Comparison of ENCODE assay signal across 20 cellular contexts in the genomic region with DNA sequence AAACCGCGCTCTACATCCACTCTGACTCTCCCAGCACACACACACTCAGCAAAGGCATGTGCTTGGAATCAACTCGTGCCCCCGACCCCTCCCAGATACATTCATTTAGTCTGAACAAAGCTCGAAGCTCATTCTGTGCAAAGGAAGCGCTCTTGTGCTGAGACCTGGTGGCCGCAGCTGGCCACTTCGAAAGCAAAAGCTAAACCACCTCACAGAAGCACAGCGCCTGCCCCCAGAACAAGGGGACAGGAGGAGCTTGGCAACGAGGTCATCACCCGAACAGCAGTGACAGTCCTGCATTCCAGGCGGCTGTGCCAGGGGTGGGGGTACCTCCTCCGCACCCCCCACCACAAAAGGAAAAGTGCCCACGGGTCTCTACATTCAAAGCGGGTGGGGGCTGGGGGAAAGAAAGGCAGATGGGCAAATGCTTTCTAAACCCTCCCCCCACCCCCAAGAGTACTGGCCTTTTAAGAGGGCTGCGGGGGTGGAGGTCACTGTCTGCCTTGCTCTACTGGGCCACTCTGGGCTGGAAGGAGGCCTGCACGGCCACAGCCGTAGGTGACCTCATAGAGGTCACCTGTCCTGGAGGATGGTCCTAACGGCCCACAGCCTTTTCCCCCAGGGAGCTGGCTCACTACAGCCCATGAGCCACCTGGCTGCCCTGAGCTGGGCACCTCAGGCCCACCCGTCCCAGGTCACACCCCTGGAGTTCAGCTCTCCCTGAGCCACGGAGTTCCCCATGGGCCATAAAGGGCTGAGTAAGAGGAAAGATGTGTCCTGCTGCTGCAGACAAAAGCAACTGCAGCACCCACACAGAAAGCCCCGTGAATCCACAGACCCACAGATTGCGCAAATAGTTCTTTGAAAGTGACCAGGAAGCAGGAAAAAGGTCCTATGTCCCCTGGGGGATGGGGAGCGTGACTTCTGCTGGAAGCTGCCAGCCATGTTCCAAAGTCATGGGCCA. TPM values are rescaled to one million over a fixed set of nuclear protein-coding genes. Genes with fewer than 3 reads are reported as not detected.
DNase-seq lines count a peak whose midpoint lies in the region; ATAC-seq, FAIRE-seq and TF ChIP-seq lines count a peak whose summit lies in the region.
"Had no signal": no experiment of that assay in that cellular context is flagged by ENCODE, and none has a peak within 500 bp of the region (broad histone marks: within the 10 kb centered on the region; RNA-seq: fewer than 3 reads in every experiment).

No MANE protein-coding gene starts in this region.

- POLR2A ChIA-PET in A549 (lab: Yijun Ruan, JAX), result interaction anchor here (1.3 kb wide), 1 partner anchor 189 kb away, joined by 4 read pairs; a partner anchor contains a TSS

- H3K27ac Mint-ChIP-seq in endodermal cell (no peak overlapping the region), naive B cell (peak overlapping the region in 4 of 6 donors; percentile 27 to 71 (median 47)), progenitor cell of endocrine pancreas (no peak overlapping the region)
- H3K27ac Mint-ChIP-seq: activated naive CD8-positive, alpha-beta T cell treated with anti-CD3 and anti-CD28 coated beads, Interleukin-2, amount 50 U/mL, for 24 hours; HFFc6; memory B cell had no signal

- no peaks in the 10 kb centered on the region for H3K36me3 ChIP-seq in endodermal cell (ENCODE audit: control insufficient read depth, insufficient read depth, low read length)

- H3K27me3 Mint-ChIP-seq in endodermal cell (ENCODE audit: insufficient read depth), result peaks cover 2% of the 10 kb centered on the region
- H3K27me3 Mint-ChIP-seq in naive B cell, result no peaks in the 10 kb centered on the region
- peaks cover 7% of the 10 kb centered on the region for H3K27me3 Mint-ChIP-seq in progenitor cell of endocrine pancreas
- H3K27me3 Mint-ChIP-seq: activated naive CD8-positive, alpha-beta T cell treated with anti-CD3 and anti-CD28 coated beads, Interleukin-2, amount 50 U/mL, for 24 hours; memory B cell had no signal

- H3K9me3 ChIP-seq in A549 (no peaks in the 10 kb centered on the region), endodermal cell (ENCODE audit: control insufficient read depth, low read length) (no peaks in the 10 kb centered on the region)
- H3K9me3 ChIP-seq: upper lobe of left lung had no signal

- TF ChIP-seq CTCF in A549 (IDR thresholded peaks at IDR 0.05), result no peak
- TF ChIP-seq CTCF in endodermal cell (conservative IDR thresholded peaks at IDR 0.05), result no peak
- TF ChIP-seq CTCF in GM20000 (IDR thresholded peaks at IDR 0.05; ENCODE audit: extremely low read depth, missing control alignments), result no peak
- no peak for TF ChIP-seq CTCF in progenitor cell of endocrine pancreas (IDR thresholded peaks at IDR 0.05; ENCODE audit: unreplicated experiment)

- no peak overlapping the region for H3K4me2 ChIP-seq in A549

- FAIRE-seq in A549 (lab: Jason Lieb, UNC), result no peak
- FAIRE-seq: GM12891, TTC549 had no signal

- ATAC-seq in A549 (no peak), naive B cell (ENCODE audit: low read depth in 2 of 2) (no peak), GM21786 (IDR thresholded peaks at IDR 0.05; ENCODE audit: unreplicated experiment) (no peak)
- ATAC-seq: activated naive CD8-positive, alpha-beta T cell treated with anti-CD3 and anti-CD28 coated beads, Interleukin-2, amount 50 U/mL, for 24 hours had no signal

- no peak for TF ChIP-seq RAD21 in A549 (conservative IDR thresholded peaks at IDR 0.05 in 1 of 2, IDR thresholded peaks at IDR 0.05 in 1 of 2)

- H3K9ac ChIP-seq in endodermal cell (ENCODE audit: extremely low read depth, low read length, poor library complexity, severe bottlenecking), result no peak overlapping the region

- H3K4me1 ChIP-seq in A549, result 0 out of 3 replicates have a peak, but pooled peaks cover 9% of the 10 kb centered on the region
- H3K4me1 ChIP-seq in endodermal cell (ENCODE audit: control insufficient read depth, insufficient read depth, low read length), result peaks cover 9% of the 10 kb centered on the region

- peaks cover 20% of the 10 kb centered on the region for H3K4me1 Mint-ChIP-seq in endodermal cell
- peaks cover 1 to 12% (median 3%) of the 10 kb centered on the region in 3 donors for H3K4me1 Mint-ChIP-seq in naive B cell
- H3K4me1 Mint-ChIP-seq in progenitor cell of endocrine pancreas (ENCODE audit: low read depth), result peaks cover 9% of the 10 kb centered on the region

- H3K36me3 Mint-ChIP-seq in endodermal cell (ENCODE audit: low read depth) (no peaks in the 10 kb centered on the region), naive B cell (peaks cover 8 to 15% of the 10 kb centered on the region in 2 donors), progenitor cell of endocrine pancreas (ENCODE audit: insufficient read depth) (no peaks in the 10 kb centered on the region)

- no peak for DNase-seq in A549 (ENCODE audit: low read depth in 1 of 2, low spot score in 1 of 2)
- peak; percentile 23 for DNase-seq in NCI-H2227 treated with DMSO at 0.1 percent for 48 hours (lab: John Stamatoyannopoulos, UW)
- DNase-seq in endodermal cell, result peak; percentile 59
- no peak for DNase-seq in naive B cell
- no peak for DNase-seq in GM20000 (ENCODE audit: low spot score)
- no peak for DNase-seq in progenitor cell of endocrine pancreas (ENCODE audit: low spot score, unreplicated experiment)
- DNase-seq in NCI-H1436 treated with DMSO at 0.1 percent for 48 hours (lab: John Stamatoyannopoulos, UW), result no peak
- DNase-seq: activated naive CD8-positive, alpha-beta T cell treated with anti-CD3 and anti-CD28 coated beads, Interleukin-2, amount 50 U/mL, for 24 hours; DMS 273 treated with DMSO at 0.1 percent for 48 hours; HFFc6 had no signal

- no peak for TF ChIP-seq EP300 in A549 (IDR thresholded peaks at IDR 0.05)

- CTCF ChIA-PET in A549 (lab: Yijun Ruan, JAX), result interaction anchor here (1.0 to 1.5 kb wide), 5 partner anchors 8 to 262 kb away, joined by 3 to 5 read pairs (median 3); no protein-coding TSS in a partner anchor

- no peak for TF ChIP-seq POLR2A in A549 (IDR thresholded peaks at IDR 0.05; ENCODE audit: low read length)

- H3K4me3 Mint-ChIP-seq in endodermal cell, result no peak overlapping the region
- H3K4me3 Mint-ChIP-seq in naive B cell, result no peak overlapping the region
- no peak overlapping the region for H3K4me3 Mint-ChIP-seq in progenitor cell of endocrine pancreas (ENCODE audit: low read depth)
- H3K4me3 Mint-ChIP-seq: activated naive CD8-positive, alpha-beta T cell treated with anti-CD3 and anti-CD28 coated beads, Interleukin-2, amount 50 U/mL, for 24 hours; HFFc6; memory B cell had no signal

- H3K9me3 Mint-ChIP-seq in endodermal cell, result peaks cover 2% of the 10 kb centered on the region
- H3K9me3 Mint-ChIP-seq in naive B cell, result no peaks in the 10 kb centered on the region
- H3K9me3 Mint-ChIP-seq in progenitor cell of endocrine pancreas (ENCODE audit: low read depth), result no peaks in the 10 kb centered on the region
- H3K9me3 Mint-ChIP-seq: activated naive CD8-positive, alpha-beta T cell treated with anti-CD3 and anti-CD28 coated beads, Interleukin-2, amount 50 U/mL, for 24 hours; HFFc6 had no signal

- WGBS in A549 (ENCODE audit: missing lambda C conversion rate), result 72% methylated on average over 22 of the region's 24 CpGs
- 68 to 71% methylated on average over 12 to 24 of the region's 24 CpGs for WGBS in endodermal cell (ENCODE audit: insufficient coverage in 1 of 2, insufficient read length in 1 of 2), 2 experiments

- H3K27ac ChIP-seq in A549 (no peak overlapping the region), endodermal cell (ENCODE audit: low read depth, low read length) (peak overlapping the region; percentile 76)
- H3K27ac ChIP-seq: RWPE1 had no signal

- H3K27me3 ChIP-seq in endodermal cell (ENCODE audit: control insufficient read depth, insufficient read depth, low read length, poor library complexity, severe bottlenecking), result no peaks in the 10 kb centered on the region
- H3K27me3 ChIP-seq: dorsolateral prefrontal cortex, upper lobe of left lung had no signal

- no peak overlapping the region for H3K4me3 ChIP-seq in A549
- H3K4me3 ChIP-seq in endodermal cell (ENCODE audit: low read length), result no peak overlapping the region
- H3K4me3 ChIP-seq: dorsolateral prefrontal cortex, upper lobe of left lung had no signal

TF ChIP-seq in A549, 52 proteins besides CTCF, POLR2A, EP300 and RAD21:
- no peak for TF ChIP-seq ESRRA (IDR thresholded peaks at IDR 0.05; ENCODE audit: borderline replicate concordance, low read length)
- TF ChIP-seq CEBPB (IDR thresholded peaks at IDR 0.05), result peak; percentile 10 to 41; a peak in 1 of 4 replicates

RNA-seq across cellular contexts. Expression of a gene that starts 21.3 kb away (rescaled TPM):
- polyA plus RNA-seq in A549 (2011; rRNA removed) (0.79 and 1.3 TPM in 2 replicates), A549 (2017; fragmentation: RNase III; extraction: RNeasy Plus Mini Kit Qiagen cat#74134 plus additional on column Dnase treatment) (2.0 to 2.5 TPM (median 2.3 TPM) in 3 replicates), naive B cell (ENCODE audit: low read depth in 6 of 6) (10 to 100 TPM in 5 of 6 donors, 1 to 10 TPM in 1; 9.9 to 38.5 (median 21.7) TPM)
- 1.2 and 1.8 TPM in 2 replicates for polyA plus RNA-seq in A549 (2012; cell fraction: cytosol; rRNA removed)
- polyA plus RNA-seq in A549 (2012; cell fraction: nucleus; rRNA removed), result 5.3 and 5.5 TPM in 2 replicates
- polyA minus RNA-seq in A549 (2011; rRNA and poly(A)+ RNA removed), result 1.5 and 1.7 TPM in 2 replicates
- total RNA-seq in endodermal cell (10 to 100 TPM; 14.2 to 22.0 TPM), progenitor cell of endocrine pancreas (6.0 and 7.7 TPM in 2 replicates)
- 6.0 TPM for polyA plus RNA-seq in endodermal cell (2013, experiment 1 of 2)
- polyA plus RNA-seq in endodermal cell (2013, experiment 2 of 2), result 5.8 TPM

RNA-seq across cellular contexts. Expression of a gene that starts 34.1 kb away (rescaled TPM):
- 0.43 and 0.48 TPM in 2 replicates for polyA plus RNA-seq in A549 (2011; rRNA removed)
- polyA plus RNA-seq in A549 (2012; cell fraction: cytosol; rRNA removed), result 0.09 and 0.14 TPM in 2 replicates
- 0.32 and 0.43 TPM in 2 replicates for polyA plus RNA-seq in A549 (2012; cell fraction: nucleus; rRNA removed)
- polyA plus RNA-seq in A549 (2017; fragmentation: RNase III; extraction: RNeasy Plus Mini Kit Qiagen cat#74134 plus additional on column Dnase treatment), result 0.39 to 0.45 TPM in 2 of 3 replicates, not detected in the other
- not detected in 2 replicates for polyA minus RNA-seq in A549 (2011; rRNA and poly(A)+ RNA removed)
- total RNA-seq in endodermal cell, result not detected
- 0.32 TPM for polyA plus RNA-seq in endodermal cell (2013, experiment 1 of 2)
- polyA plus RNA-seq in endodermal cell (2013, experiment 2 of 2), result 0.62 TPM
- polyA plus RNA-seq in naive B cell (ENCODE audit: low read depth in 6 of 6), result 1 to 10 TPM in 1 of 6 donors, under 1 TPM in 1, not detected in 4; 0.77 to 1.2 TPM
- total RNA-seq in progenitor cell of endocrine pancreas, result not detected in 2 replicates
- total RNA-seq: A673, glomerular endothelial cell, NCI-H460 had no signal

RNA-seq across cellular contexts. Expression of a gene that starts 54.1 kb away (rescaled TPM):
- polyA plus RNA-seq in A549 (2011; rRNA removed) (not detected in 2 replicates), A549 (2017; fragmentation: RNase III; extraction: RNeasy Plus Mini Kit Qiagen cat#74134 plus additional on column Dnase treatment) (0.16 TPM in 1 of 3 replicates, not detected in the others), naive B cell (ENCODE audit: low read depth in 6 of 6) (100 to 1,000 TPM in 4 of 6 donors, 10 to 100 TPM in 2; 87.2 to 136 (median 120) TPM)
- polyA plus RNA-seq in A549 (2012; cell fraction: cytosol; rRNA removed), result 0.04 TPM in 1 of 2 replicates, not detected in the other
- polyA plus RNA-seq in A549 (2012; cell fraction: nucleus; rRNA removed), result not detected in 2 replicates
- polyA minus RNA-seq in A549 (2011; rRNA and poly(A)+ RNA removed), result not detected in 2 replicates
- total RNA-seq in endodermal cell (10 to 100 TPM in 1 of 2 donors, 1 to 10 TPM in 1; 8.7 to 19.7 TPM), progenitor cell of endocrine pancreas (4.8 and 7.9 TPM in 2 replicates)
- 5.9 TPM for polyA plus RNA-seq in endodermal cell (2013, experiment 1 of 2)
- 9.5 TPM for polyA plus RNA-seq in endodermal cell (2013, experiment 2 of 2)

Comparison
In these comparisons a context has a peak if more than half of its experiments do, and no peak if none do; other contexts are left out.
1. DNase-seq: peak in NCI-H2227 treated with DMSO at 0.1 percent for 48 hours (single experiment) and endodermal cell (single experiment); none in A549 (0 of 2), naive B cell (single experiment), GM20000 (single experiment), progenitor cell of endocrine pancreas (single experiment) and NCI-H1436 treated with DMSO at 0.1 percent for 48 hours (single experiment).
2. H3K27ac Mint-ChIP-seq: peak in naive B cell (4 of 6); none in endodermal cell (single experiment) and progenitor cell of endocrine pancreas (single experiment).